In genomic region chr9:87481890-87482855, GRCh38 we compare ENCODE assay signal across 35 cellular contexts.
"Had no signal": no experiment of that assay in that cellular context is flagged by ENCODE, and none has a peak within 500 bp of the region (broad histone marks: within the 10 kb centered on the region; RNA-seq: fewer than 3 reads in every experiment).

No MANE protein-coding gene starts in this region.

- DNase-seq: activated CD4-positive, alpha-beta memory T cell treated with anti-CD3 and anti-CD28 coated beads for 36 hours; activated CD4-positive, alpha-beta T cell treated with anti-CD3 and anti-CD28 coated beads for 1 hour; activated CD4-positive, alpha-beta T cell treated with anti-CD3 and anti-CD28 coated beads for 36 hours; activated CD4-positive, alpha-beta T cell treated with anti-CD3 and anti-CD28 coated beads for 48 hours; activated CD4-positive, alpha-beta T cell treated with anti-CD3 and anti-CD28 coated beads, Interleukin-2, amount 50 U/mL, for 1 hour; activated CD4-positive, alpha-beta T cell treated with anti-CD3 and anti-CD28 coated beads, Interleukin-2, amount 50 U/mL, for 4 hours; activated CD4-positive, CD25-positive, alpha-beta regulatory T cell; activated CD8-positive, alpha-beta memory T cell treated with anti-CD3 and anti-CD28 coated beads, Interleukin-2, amount 50 U/mL, for 4 hours; activated CD8-positive, alpha-beta T cell treated with anti-CD3 and anti-CD28 coated beads for 36 hours; activated effector memory CD4-positive, alpha-beta T cell treated with anti-CD3 and anti-CD28 coated beads, Interleukin-2, amount 50 U/mL, for 16 hours; activated gamma-delta T cell treated with Interleukin-2 at 50 U/mL for 16 hours; activated naive CD4-positive, alpha-beta T cell; activated naive CD4-positive, alpha-beta T cell treated with anti-CD3 and anti-CD28 coated beads for 36 hours; activated naive CD4-positive, alpha-beta T cell treated with anti-CD3 and anti-CD28 coated beads, Interleukin-2, amount 50 U/mL, for 16 hours; activated naive CD8-positive, alpha-beta T cell treated with anti-CD3 and anti-CD28 coated beads for 36 hours; activated T-cell treated with anti-CD3 and anti-CD28 coated beads for 4 hours; activated T-cell treated with anti-CD3 and anti-CD28 coated beads, Interleukin-2, amount 50 U/mL, for 1 hour; activated T-cell treated with anti-CD3 and anti-CD28 coated beads, Interleukin-2, amount 50 U/mL, for 4 hours; activated T-cell treated with anti-CD3 and anti-CD28 coated beads, Interleukin-2, amount 50 U/mL, for 72 hours; adrenal gland; amniotic stem cell; aorta; body of pancreas; brain microvascular endothelial cell; cerebellar nuclear complex; colonic mucosa; T-helper 2 cell; T-helper 9 cell; WERI-Rb-1 had no signal

- H3K27ac ChIP-seq: adrenal gland, body of pancreas, brain microvascular endothelial cell, breast epithelium, colonic mucosa, WERI-Rb-1 had no signal

- H3K36me3 ChIP-seq: adrenal gland, brain microvascular endothelial cell, breast epithelium, colonic mucosa, WERI-Rb-1 had no signal

- H3K27me3 ChIP-seq: adrenal gland, body of pancreas, brain microvascular endothelial cell, breast epithelium, colonic mucosa had no signal

- H3K4me1 ChIP-seq: adrenal gland, body of pancreas, breast epithelium, colonic mucosa had no signal

- FAIRE-seq: astrocyte had no signal

- H3K4me3 ChIP-seq: adrenal gland, body of pancreas, breast epithelium, colonic mucosa had no signal

- H3K9me3 ChIP-seq: adrenal gland, body of pancreas, breast epithelium, colonic mucosa had no signal

- ATAC-seq: activated CD4-positive, alpha-beta T cell treated with anti-CD3 and anti-CD28 coated beads for 36 hours; activated CD4-positive, CD25-positive, alpha-beta regulatory T cell treated with anti-CD3 and anti-CD28 coated beads, Interleukin-2, amount 50 U/mL, for 24 hours; activated CD8-positive, alpha-beta T cell treated with anti-CD3 and anti-CD28 coated beads for 36 hours; activated naive CD4-positive, alpha-beta T cell treated with anti-CD3 and anti-CD28 coated beads, Interleukin-2, amount 50 U/mL, for 72 hours; activated T-cell treated with anti-CD3 and anti-CD28 coated beads, Interleukin-2, amount 50 U/mL, for 4 hours; activated T-cell treated with anti-CD3 and anti-CD28 coated beads, Interleukin-2, amount 50 U/mL, for 72 hours; activated T-helper 17 cell treated with anti-CD3 and anti-CD28 coated beads, Interleukin-2, amount 50 U/mL, for 72 hours; body of pancreas; WTC11 had no signal
